Comparison of ENCODE assay signal across 18 cellular contexts in genomic region chr7:126541416-126541815, GRCh38.
DNase-seq lines count a peak whose midpoint lies in the region; ATAC-seq, FAIRE-seq and TF ChIP-seq lines count a peak whose summit lies in the region.
"Had no signal": no experiment of that assay in that cellular context is flagged by ENCODE, and none has a peak within 500 bp of the region (broad histone marks: within the 10 kb centered on the region; RNA-seq: fewer than 3 reads in every experiment).

No MANE protein-coding gene starts in this region.

- H3K4me2 ChIP-seq in GM23338, result no peak overlapping the region
- H3K4me2 ChIP-seq: A549 had no signal

- no peaks in the 10 kb centered on the region for H4K20me1 ChIP-seq in GM23338 (replicated peaks; ENCODE audit: insufficient read depth)

- no peaks in the 10 kb centered on the region for H3K4me1 ChIP-seq in GM23338 (ENCODE audit: insufficient read depth)
- H3K4me1 ChIP-seq: A549, HAP-1 had no signal

- TF ChIP-seq CTCF in GM23338 (conservative IDR thresholded peaks at IDR 0.05; ENCODE audit: low read depth in 2 of 2), result no peak

- no peak overlapping the region for H3K4me3 ChIP-seq in GM23338
- H3K4me3 ChIP-seq: A549, GM12878, HAP-1 had no signal

- H3K36me3 ChIP-seq in GM23338 (ENCODE audit: insufficient read depth), result no peaks in the 10 kb centered on the region
- H3K36me3 ChIP-seq: HAP-1 had no signal

- no peaks in the 10 kb centered on the region for H3K79me2 ChIP-seq in GM23338 (replicated peaks; ENCODE audit: insufficient read depth)

- H3K9me3 Mint-ChIP-seq in GM23338, result no peaks in the 10 kb centered on the region

- no peaks in the 10 kb centered on the region for H3K36me3 Mint-ChIP-seq in GM23338 (ENCODE audit: low read depth)
- H3K36me3 Mint-ChIP-seq: CD4-positive, alpha-beta memory T cell; IgD-negative memory B cell had no signal

- DNase-seq in GM23338 (ENCODE audit: low spot score), result no peak
- DNase-seq in RCC 7860 (ENCODE audit: low spot score), result peak; percentile 46
- peak; percentile 13 for DNase-seq in kidney tubule cell (ENCODE audit: low spot score)
- DNase-seq in NCI-H2227 treated with DMSO at 0.1 percent for 48 hours (lab: John Stamatoyannopoulos, UW), result no peak
- no peak for DNase-seq in NCI-H446 treated with DMSO at 0.1 percent for 48 hours (lab: John Stamatoyannopoulos, UW)
- DNase-seq in activated CD4-positive, alpha-beta T cell treated with anti-CD3 and anti-CD28 coated beads, Interleukin-2, amount 50 U/mL, for 48 hours, result no peak
- DNase-seq in activated effector memory CD4-positive, alpha-beta T cell treated with Interleukin-2 at 50 U/mL for 16 hours, result no peak
- DNase-seq: AML-193; CD4-positive, alpha-beta memory T cell; DMS153; DMS79; KBM-7 had no signal

- FAIRE-seq in RCC 7860 (lab: Jason Lieb, UNC), result no peak
- FAIRE-seq: A549, GM12878, HepG2 had no signal

- H3K27me3 ChIP-seq in GM23338 (ENCODE audit: insufficient read depth), result no peaks in the 10 kb centered on the region

- no peaks in the 10 kb centered on the region for H3K9me2 ChIP-seq in GM23338 (ENCODE audit: insufficient read depth)

- H3K4me3 Mint-ChIP-seq in GM23338, result no peak overlapping the region
- H3K4me3 Mint-ChIP-seq: CD4-positive, alpha-beta memory T cell; IgD-negative memory B cell had no signal

- no peak overlapping the region for H3K27ac ChIP-seq in GM23338 (ENCODE audit: low read depth)
- H3K27ac ChIP-seq: A549, C4-2B had no signal

- H3K4me1 Mint-ChIP-seq in GM23338, result no peaks in the 10 kb centered on the region
- H3K4me1 Mint-ChIP-seq: CD4-positive, alpha-beta memory T cell; IgD-negative memory B cell had no signal

- no peak overlapping the region for H2AFZ ChIP-seq in GM23338

- H3K27me3 Mint-ChIP-seq in GM23338 (ENCODE audit: insufficient read depth, low read depth, poor library complexity), result peaks cover 3% of the 10 kb centered on the region
- H3K27me3 Mint-ChIP-seq: CD4-positive, alpha-beta memory T cell; IgD-negative memory B cell had no signal

- peak overlapping the region; percentile 38; the same call in 1 of the 2 replicates for H3K27ac Mint-ChIP-seq in GM23338
- H3K27ac Mint-ChIP-seq: CD4-positive, alpha-beta memory T cell; IgD-negative memory B cell had no signal

- ATAC-seq in GM23338, result no peak
- ATAC-seq: A549, GM12878, HepG2 had no signal

- no peaks in the 10 kb centered on the region for H3F3A ChIP-seq in GM23338 (replicated peaks; ENCODE audit: low read depth)

TF ChIP-seq in GM23338, 12 proteins besides CTCF, POLR2A, EP300 and RAD21:
- no peak for TF ChIP-seq EZH2 (IDR thresholded peaks at IDR 0.05; ENCODE audit: low read depth, unreplicated experiment)
- no peak for TF ChIP-seq CREB1 (CRISPR knock-in tag; IDR thresholded peaks at IDR 0.05; ENCODE audit: low read depth)

Comparison
In these comparisons a context has a peak if more than half of its experiments do, and no peak if none do; other contexts are left out.
1. DNase-seq: peak in RCC 7860 (single experiment) and kidney tubule cell (single experiment); none in GM23338 (single experiment), NCI-H2227 treated with DMSO at 0.1 percent for 48 hours (single experiment), NCI-H446 treated with DMSO at 0.1 percent for 48 hours (single experiment), activated CD4-positive, alpha-beta T cell treated with anti-CD3 and anti-CD28 coated beads, Interleukin-2, amount 50 U/mL, for 48 hours (0 of 2) and activated effector memory CD4-positive, alpha-beta T cell treated with Interleukin-2 at 50 U/mL for 16 hours (single experiment).